ENCODE assay signal across 9 cellular contexts in the genomic region with DNA sequence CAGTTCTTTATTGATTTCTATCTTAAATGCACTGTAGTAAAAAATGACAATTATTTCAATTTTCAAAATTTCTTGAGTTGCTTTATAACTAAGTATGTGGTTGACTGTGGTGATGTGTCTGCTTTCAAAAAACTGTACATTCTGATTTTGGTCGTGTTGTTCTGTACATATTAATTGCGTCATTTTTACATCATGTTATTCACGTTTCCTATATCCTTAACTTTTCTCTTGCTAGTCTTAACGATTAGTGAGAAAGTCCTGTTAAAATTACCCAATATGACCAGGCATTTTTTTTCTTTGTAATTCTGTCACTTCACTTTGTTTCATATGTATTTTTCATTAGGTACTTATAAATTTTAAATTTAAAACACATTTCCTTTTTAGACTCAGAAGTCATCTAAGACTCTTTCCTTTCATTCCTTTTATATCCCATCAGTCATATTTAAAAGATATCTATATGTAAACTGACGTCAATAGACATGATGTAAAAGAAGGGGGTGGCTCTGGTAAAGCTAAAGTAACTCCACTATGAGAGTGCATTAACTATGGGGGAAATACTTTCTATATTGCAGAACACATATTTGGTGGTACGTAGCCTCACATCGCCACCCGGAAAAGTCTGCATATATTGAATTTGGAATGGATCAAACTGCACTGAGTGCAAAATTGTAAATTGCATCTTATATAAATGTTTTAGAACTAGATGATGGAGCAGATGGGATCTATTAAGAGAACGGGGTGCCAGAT. TPM values are rescaled to one million over a fixed set of nuclear protein-coding genes. Genes with fewer than 3 reads are reported as not detected.
DNase-seq lines count a peak whose midpoint lies in the region; ATAC-seq and TF ChIP-seq lines count a peak whose summit lies in the region.
"Had no signal": no experiment of that assay in that cellular context is flagged by ENCODE, and none has a peak within 500 bp of the region (broad histone marks: within the 10 kb centered on the region; RNA-seq: fewer than 3 reads in every experiment).

No MANE protein-coding gene starts in this region.

- H3K36me3 Mint-ChIP-seq in T-helper 17 cell (ENCODE audit: low read depth) = peaks cover 5% of the 10 kb centered on the region
- peaks cover 5% of the 10 kb centered on the region for H3K36me3 Mint-ChIP-seq in glutamatergic neuron (ENCODE audit: unreplicated experiment)
- H3K36me3 Mint-ChIP-seq in stimulated activated naive B cell treated with anti-CD40 and anti-IgM and Interleukin-4, amounts not matched to agents 10 μg/mL and 1 μg/mL and 100 μg/mL, for 72 hours = peaks cover 13 to 14% of the 10 kb centered on the region in 2 donors

- no peak for ATAC-seq in T-helper 17 cell
- ATAC-seq in stimulated activated naive B cell treated with anti-CD40 and anti-IgM and Interleukin-4, amounts not matched to agents 10 μg/mL and 1 μg/mL and 100 μg/mL, for 72 hours (replicated peaks) = no peak
- ATAC-seq in HG03175 (IDR thresholded peaks at IDR 0.05; ENCODE audit: unreplicated experiment) = no peak
- ATAC-seq in HG03521 (IDR thresholded peaks at IDR 0.05; ENCODE audit: unreplicated experiment) = no peak

- H3K4me1 Mint-ChIP-seq in T-helper 17 cell (peaks cover 43% of the 10 kb centered on the region), glutamatergic neuron (ENCODE audit: low read depth, unreplicated experiment) (peaks cover 9% of the 10 kb centered on the region)
- peaks cover 12 to 34% of the 10 kb centered on the region in 2 donors for H3K4me1 Mint-ChIP-seq in stimulated activated naive B cell treated with anti-CD40 and anti-IgM and Interleukin-4, amounts not matched to agents 10 μg/mL and 1 μg/mL and 100 μg/mL, for 72 hours

- H3K27me3 Mint-ChIP-seq in T-helper 17 cell (no peaks in the 10 kb centered on the region), glutamatergic neuron (ENCODE audit: unreplicated experiment) (no peaks in the 10 kb centered on the region)
- no peaks in the 10 kb centered on the region for H3K27me3 Mint-ChIP-seq in stimulated activated naive B cell treated with anti-CD40 and anti-IgM and Interleukin-4, amounts not matched to agents 10 μg/mL and 1 μg/mL and 100 μg/mL, for 72 hours

- H3K4me3 Mint-ChIP-seq in T-helper 17 cell = peak overlapping the region; percentile 98
- H3K4me3 Mint-ChIP-seq in glutamatergic neuron (ENCODE audit: unreplicated experiment) = peak overlapping the region; percentile 97
- peak overlapping the region; percentile 95 to 99 for H3K4me3 Mint-ChIP-seq in stimulated activated naive B cell treated with anti-CD40 and anti-IgM and Interleukin-4, amounts not matched to agents 10 μg/mL and 1 μg/mL and 100 μg/mL, for 72 hours

- H3K27ac Mint-ChIP-seq in T-helper 17 cell = peak overlapping the region; percentile 100
- peak overlapping the region; percentile 96 for H3K27ac Mint-ChIP-seq in glutamatergic neuron (ENCODE audit: unreplicated experiment)
- H3K27ac Mint-ChIP-seq in stimulated activated naive B cell treated with anti-CD40 and anti-IgM and Interleukin-4, amounts not matched to agents 10 μg/mL and 1 μg/mL and 100 μg/mL, for 72 hours = peak overlapping the region; percentile 56

- no peaks in the 10 kb centered on the region for H3K9me3 ChIP-seq in T-helper 17 cell (ENCODE audit: control insufficient read depth, low read length, poor library complexity, severe bottlenecking)

- TF ChIP-seq CTCF in glutamatergic neuron (IDR thresholded peaks at IDR 0.05; ENCODE audit: partially characterized antibody, unreplicated experiment) = no peak

- H3K9me3 Mint-ChIP-seq in glutamatergic neuron (ENCODE audit: unreplicated experiment) = peaks cover 3% of the 10 kb centered on the region
- H3K9me3 Mint-ChIP-seq in stimulated activated naive B cell treated with anti-CD40 and anti-IgM and Interleukin-4, amounts not matched to agents 10 μg/mL and 1 μg/mL and 100 μg/mL, for 72 hours = no peaks in the 10 kb centered on the region

- DNase-seq in NOMO-1 (lab: John Stamatoyannopoulos, UW; ENCODE audit: unreplicated experiment in 2 of 2) = peak; percentile 4 to 14
- no peak for DNase-seq in NOMO-1 treated with dmso at 0.1 percent for 144 hours (lab: John Stamatoyannopoulos, UW; ENCODE audit: unreplicated experiment)
- no peak for DNase-seq in T-helper 17 cell
- DNase-seq in glutamatergic neuron = no peak
- DNase-seq in stimulated activated naive B cell treated with anti-CD40 and anti-IgM and Interleukin-4, amounts not matched to agents 10 μg/mL and 1 μg/mL and 100 μg/mL, for 72 hours = no peak
- DNase-seq in cortex of kidney (lab: John Stamatoyannopoulos, UW) = no peak
- DNase-seq: NCI-H446 had no signal

RNA-seq across cellular contexts. Expression of a gene that starts 1.1 kb away (rescaled TPM):
- total RNA-seq in T-helper 17 cell (10 to 100 TPM; 11.3 to 14.0 TPM), glutamatergic neuron (ENCODE audit: unreplicated experiment) (14.6 TPM)

Comparison
In these comparisons a context has a peak if more than half of its experiments do, and no peak if none do; other contexts are left out.
1. DNase-seq: peak in NOMO-1 (2 of 2); none in NOMO-1 treated with dmso at 0.1 percent for 144 hours (single experiment), T-helper 17 cell (0 of 3), glutamatergic neuron (single experiment), stimulated activated naive B cell treated with anti-CD40 and anti-IgM and Interleukin-4, amounts not matched to agents 10 μg/mL and 1 μg/mL and 100 μg/mL, for 72 hours (single experiment) and cortex of kidney (single experiment).
2. Peak in every context shown above with its lines, with median percentiles within 50 percentile points of each other: H3K27ac Mint-ChIP-seq and H3K4me3 Mint-ChIP-seq.